ENCODE assay signal across 13 cellular contexts in genomic region chr14:55807992-55808391, GRCh38.
DNase-seq lines count a peak whose midpoint lies in the region; ATAC-seq, FAIRE-seq and TF ChIP-seq lines count a peak whose summit lies in the region.
"Had no signal": no experiment of that assay in that cellular context is flagged by ENCODE, and none has a peak within 500 bp of the region (broad histone marks: within the 10 kb centered on the region; RNA-seq: fewer than 3 reads in every experiment).

No MANE protein-coding gene starts in this region.

- DNase-seq in activated naive CD4-positive, alpha-beta T cell treated with Interleukin-2 at 50 U/mL for 16 hours: no peak
- no peak for DNase-seq in activated naive CD8-positive, alpha-beta T cell treated with anti-CD3 and anti-CD28 coated beads, Interleukin-2, amount 10 ng/mL, durations not matched to agents 7 days and 5 days
- DNase-seq in left colon (no peak), type B pancreatic cell (ENCODE audit: extremely low spot score, unreplicated experiment) (no peak), NCI-H2029 treated with DMSO at 0.1 percent for 48 hours (lab: John Stamatoyannopoulos, UW) (no peak), GM19239 (ENCODE audit: insufficient read length, low spot score) (no peak), psoas muscle (no peak)
- DNase-seq: activated T-cell treated with anti-CD3 and anti-CD28 coated beads for 4 hours, dorsolateral prefrontal cortex, MV-4-11 had no signal

- intact Hi-C loops in left colon (cut with DNase I, micrococcal nuclease): no loop called here
- intact Hi-C loops in psoas muscle (cut with DNase I): no loop called here

- no peaks in the 10 kb centered on the region for H3K27me3 Mint-ChIP-seq in activated naive CD4-positive, alpha-beta T cell treated with anti-CD3 and anti-CD28 coated beads, Interleukin-2, amount 50 U/mL, for 24 hours
- peaks cover 8% of the 10 kb centered on the region for H3K27me3 Mint-ChIP-seq in activated naive CD8-positive, alpha-beta T cell treated with anti-CD3 and anti-CD28 coated beads, Interleukin-2, amount 10 ng/mL, durations not matched to agents 7 days and 5 days
- no peaks in the 10 kb centered on the region for H3K27me3 Mint-ChIP-seq in type B pancreatic cell

- FAIRE-seq in GM19239 (lab: Jason Lieb, UNC): no peak
- FAIRE-seq: astrocyte, HepG2 had no signal

- no peaks in the 10 kb centered on the region for H3K9me3 ChIP-seq in psoas muscle

- H3K4me1 Mint-ChIP-seq in activated naive CD4-positive, alpha-beta T cell treated with anti-CD3 and anti-CD28 coated beads, Interleukin-2, amount 50 U/mL, for 24 hours: peaks cover 51% of the 10 kb centered on the region
- peaks cover 27% of the 10 kb centered on the region for H3K4me1 Mint-ChIP-seq in activated naive CD8-positive, alpha-beta T cell treated with anti-CD3 and anti-CD28 coated beads, Interleukin-2, amount 10 ng/mL, durations not matched to agents 7 days and 5 days
- H3K4me1 Mint-ChIP-seq in type B pancreatic cell (ENCODE audit: unreplicated experiment): peaks cover 20% of the 10 kb centered on the region

- TF ChIP-seq CTCF in type B pancreatic cell (conservative IDR thresholded peaks at IDR 0.05) (no peak), psoas muscle (IDR thresholded peaks at IDR 0.05) (no peak)

- H3K4me3 ChIP-seq in psoas muscle: no peak overlapping the region

- peak overlapping the region; percentile 86 for H3K27ac Mint-ChIP-seq in activated naive CD4-positive, alpha-beta T cell treated with anti-CD3 and anti-CD28 coated beads, Interleukin-2, amount 50 U/mL, for 24 hours
- peak overlapping the region; percentile 84 for H3K27ac Mint-ChIP-seq in activated naive CD8-positive, alpha-beta T cell treated with anti-CD3 and anti-CD28 coated beads, Interleukin-2, amount 10 ng/mL, durations not matched to agents 7 days and 5 days
- H3K27ac Mint-ChIP-seq in type B pancreatic cell: peak overlapping the region; percentile 82

- no peak for ATAC-seq in activated naive CD8-positive, alpha-beta T cell treated with anti-CD3 and anti-CD28 coated beads, Interleukin-2, amount 10 ng/mL, durations not matched to agents 7 days and 5 days (ENCODE audit: low read depth)
- peak; percentile 50 for ATAC-seq in left colon
- no peak for ATAC-seq in psoas muscle

- WGBS in psoas muscle, 3 donors: 43 to 91% (median 74%) methylated on average over 1 of the region's 1 CpG

- no peaks in the 10 kb centered on the region for H3K36me3 ChIP-seq in psoas muscle (ENCODE audit: insufficient read depth in 1 of 2, low read depth in 1 of 2)

- no peaks in the 10 kb centered on the region for H3K4me1 ChIP-seq in psoas muscle

- no peak overlapping the region for H3K27ac ChIP-seq in psoas muscle
- H3K27ac ChIP-seq: dorsolateral prefrontal cortex had no signal

- H3K27me3 ChIP-seq in psoas muscle (ENCODE audit: insufficient read depth in 3 of 3, low read length in 2 of 3): no peaks in the 10 kb centered on the region
- H3K27me3 ChIP-seq: dorsolateral prefrontal cortex had no signal

- POLR2A ChIA-PET in activated naive CD8-positive, alpha-beta T cell treated with anti-CD3 and anti-CD28 coated beads, Interleukin-2, amount 10 ng/mL, durations not matched to agents 7 days and 5 days (lab: Charles Lee): no interaction called here

- H3K36me3 Mint-ChIP-seq in activated naive CD4-positive, alpha-beta T cell treated with anti-CD3 and anti-CD28 coated beads, Interleukin-2, amount 50 U/mL, for 24 hours: peaks cover 3% of the 10 kb centered on the region
- peaks cover 12% of the 10 kb centered on the region for H3K36me3 Mint-ChIP-seq in activated naive CD8-positive, alpha-beta T cell treated with anti-CD3 and anti-CD28 coated beads, Interleukin-2, amount 10 ng/mL, durations not matched to agents 7 days and 5 days
- no peaks in the 10 kb centered on the region for H3K36me3 Mint-ChIP-seq in type B pancreatic cell

- peaks cover 9% of the 10 kb centered on the region for H3K9me3 Mint-ChIP-seq in activated naive CD4-positive, alpha-beta T cell treated with anti-CD3 and anti-CD28 coated beads, Interleukin-2, amount 50 U/mL, for 24 hours
- peaks cover 13% of the 10 kb centered on the region for H3K9me3 Mint-ChIP-seq in activated naive CD8-positive, alpha-beta T cell treated with anti-CD3 and anti-CD28 coated beads, Interleukin-2, amount 10 ng/mL, durations not matched to agents 7 days and 5 days
- peaks cover 4% of the 10 kb centered on the region for H3K9me3 Mint-ChIP-seq in type B pancreatic cell

- H3K4me3 Mint-ChIP-seq in activated naive CD4-positive, alpha-beta T cell treated with anti-CD3 and anti-CD28 coated beads, Interleukin-2, amount 50 U/mL, for 24 hours: no peak overlapping the region
- H3K4me3 Mint-ChIP-seq in activated naive CD8-positive, alpha-beta T cell treated with anti-CD3 and anti-CD28 coated beads, Interleukin-2, amount 10 ng/mL, durations not matched to agents 7 days and 5 days: no peak overlapping the region
- H3K4me3 Mint-ChIP-seq in type B pancreatic cell: no peak overlapping the region
